Comparison of ENCODE assay signal across 8 cellular contexts in genomic region chr1:213989071-213989739, GRCh38. TPM values are rescaled to one million over a fixed set of nuclear protein-coding genes. Genes with fewer than 3 reads are reported as not detected.
A peak's percentile ranks its signal among the peaks of the same experiment; 100 is the strongest.
DNase-seq lines count a peak whose midpoint lies in the region; FAIRE-seq and TF ChIP-seq lines count a peak whose summit lies in the region.

No MANE protein-coding gene starts in this region.

- intact Hi-C loops in lower leg skin (cut with DNase I; ENCODE audit: low total_unique reads): no loop called here
- intact Hi-C loops in tibial artery (cut with DNase I; ENCODE audit: low total_unique reads): no loop called here

- no peaks in the 10 kb centered on the region for H3K9me3 ChIP-seq in tibial artery

- no peaks in the 10 kb centered on the region for H3K36me3 ChIP-seq in tibial artery

- no peak for TF ChIP-seq POLR2A in GM12891 (IDR thresholded peaks at IDR 0.05; ENCODE audit: low read depth, low read length)
- TF ChIP-seq POLR2A in lower leg skin (IDR thresholded peaks at IDR 0.05): no peak

- H3K4me3 ChIP-seq in lower leg skin (ENCODE audit: low read depth, poor library complexity, severe bottlenecking) (peak overlapping the region; percentile 51), tibial artery (peak overlapping the region; percentile 56 to 77)

- FAIRE-seq in GM12891 (lab: Jason Lieb, UNC): no peak

- no peak for DNase-seq in GM12891 (ENCODE audit: insufficient read length, low spot score)
- DNase-seq in NCI-H146 (lab: John Stamatoyannopoulos, UW): peak; percentile 81
- peak in 4 of 61 donors; percentile 12 to 47 (median 42) for DNase-seq in caudate nucleus (lab: John Stamatoyannopoulos, UW)
- no peak for DNase-seq in lower leg skin (ENCODE audit: low spot score in 2 of 2)
- DNase-seq in tibial artery: no peak
- no peak for DNase-seq in NAMALWA (ENCODE audit: low spot score)
- no peak for DNase-seq in Kasumi-1 (lab: John Stamatoyannopoulos, UW)
- DNase-seq in OCI-M2 (lab: John Stamatoyannopoulos, UW; ENCODE audit: unreplicated experiment): no peak

- TF ChIP-seq CTCF in lower leg skin (IDR thresholded peaks at IDR 0.05): no peak
- TF ChIP-seq CTCF in tibial artery (IDR thresholded peaks at IDR 0.05): no peak

- peaks cover 5 to 38% of the 10 kb centered on the region in 2 donors for H3K27me3 ChIP-seq in tibial artery

- H3K4me1 ChIP-seq in tibial artery: peaks cover 0 to 46% (median 31%) of the 10 kb centered on the region in 4 donors

- peak overlapping the region; percentile 82 for H3K27ac ChIP-seq in caudate nucleus (ENCODE audit: low read depth, low read length)
- H3K27ac ChIP-seq in tibial artery: peak overlapping the region in 1 of 2 donors; percentile 65

- WGBS in lower leg skin, 2 donors: 5 to 7% methylated on average over 35 of the region's 35 CpGs

TF ChIP-seq in GM12891, 5 proteins besides CTCF, POLR2A, EP300 and RAD21:
- TF ChIP-seq POLR2AphosphoS5 (IDR thresholded peaks at IDR 0.05; ENCODE audit: low read depth, low read length) (no peak), POU2F2 (IDR thresholded peaks at IDR 0.05; ENCODE audit: low read depth, low read length) (no peak), SPI1 (IDR thresholded peaks at IDR 0.05; ENCODE audit: low read depth, low read length) (peak; percentile 41)

RNA-seq across cellular contexts. Expression of gene PROX1, which starts 1.4 kb away (rescaled TPM):
- polyA plus RNA-seq in GM12891 (2012; ENCODE audit: low read depth, missing spikeins): 0.01 TPM
- total RNA-seq in lower leg skin: 1 to 10 TPM in 3 of 4 donors, under 1 TPM in 1; 0.74 to 4.2 (median 1.9) TPM
